ENCODE assay signal across 8 cellular contexts in the genomic region with DNA sequence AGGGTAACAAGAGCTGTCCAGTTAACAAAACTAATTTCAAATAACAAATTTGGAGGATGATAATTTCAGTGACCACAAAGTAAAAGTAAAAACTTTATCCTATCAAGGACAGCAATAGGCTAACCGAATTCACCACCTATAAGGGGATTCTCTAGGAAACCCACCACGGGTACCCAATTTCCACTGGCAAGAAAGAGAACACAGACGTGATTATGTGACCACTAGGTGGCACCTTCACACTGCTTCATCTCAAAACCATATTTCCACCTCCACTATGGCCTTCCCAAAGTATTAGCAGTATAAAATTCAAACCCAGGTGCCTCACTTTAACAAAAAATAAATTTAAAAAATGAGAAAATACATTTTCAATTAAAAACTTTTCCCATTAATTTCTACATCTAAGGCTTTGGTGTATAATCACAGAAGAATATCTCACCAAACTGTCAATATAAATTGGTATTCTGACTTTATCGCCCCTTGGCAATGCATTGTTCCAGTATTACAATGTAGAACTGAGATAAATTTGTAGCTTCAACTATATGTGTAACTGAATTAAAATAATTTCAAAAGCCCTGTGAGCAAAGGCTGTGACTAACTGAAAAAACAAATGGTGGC.
DNase-seq lines count a peak whose midpoint lies in the region; ATAC-seq and TF ChIP-seq lines count a peak whose summit lies in the region.

No MANE protein-coding gene starts in this region.

- H3K79me2 ChIP-seq in trophoblast cell (ENCODE audit: control insufficient read depth, insufficient read depth, low read length, poor library complexity), result no peaks in the 10 kb centered on the region

- peak; percentile 4 for DNase-seq in NCI-H2196 treated with DMSO at 0.1 percent for 48 hours (lab: John Stamatoyannopoulos, UW; ENCODE audit: unreplicated experiment)
- peak; percentile 26 for DNase-seq in activated CD4-positive, alpha-beta T cell treated with anti-CD3 and anti-CD28 coated beads for 48 hours
- DNase-seq in foreskin melanocyte, result peak; percentile 18
- DNase-seq in trophoblast cell, result peak; percentile 2 to 69

- no peak overlapping the region for H2BK5ac ChIP-seq in trophoblast cell (ENCODE audit: low read depth, low read length, poor library complexity)

- TF ChIP-seq CTCF in C4-2B (conservative IDR thresholded peaks at IDR 0.05), result peak; percentile 89

- no peak overlapping the region for H3K18ac ChIP-seq in trophoblast cell (ENCODE audit: low read length)

- no peak overlapping the region for H3K4me3 ChIP-seq in trophoblast cell (ENCODE audit: low read depth, low read length)

- no peak overlapping the region for H3K4me2 ChIP-seq in trophoblast cell (ENCODE audit: low read length)

- H4K12ac ChIP-seq in trophoblast cell (ENCODE audit: low read depth, low read length), result no peak overlapping the region

- no peaks in the 10 kb centered on the region for H3K79me1 ChIP-seq in trophoblast cell (ENCODE audit: low read length)

- H4K91ac ChIP-seq in trophoblast cell (ENCODE audit: low read depth, low read length), result no peak overlapping the region

- no peak overlapping the region for H3K4ac ChIP-seq in trophoblast cell (ENCODE audit: low read depth, low read length)

- H3K27me3 ChIP-seq in trophoblast cell (ENCODE audit: insufficient read depth, low read length), result no peaks in the 10 kb centered on the region

- peaks cover 0 to 2% of the 10 kb centered on the region in 2 experiments for H3K4me1 ChIP-seq in trophoblast cell (ENCODE audit: control insufficient read depth in 1 of 2, insufficient read depth in 2 of 2, low read length in 2 of 2)

- no peaks in the 10 kb centered on the region for H3K9me3 ChIP-seq in trophoblast cell (ENCODE audit: insufficient read depth, low read depth, low read length)

- no peak overlapping the region for H3K14ac ChIP-seq in trophoblast cell (ENCODE audit: low read length)

- no peak overlapping the region for H3K23ac ChIP-seq in trophoblast cell (ENCODE audit: low read length)

- no CpG with 5 or more reads among the region's 4 CpGs for WGBS in trophoblast cell (ENCODE audit: extremely low coverage, insufficient coverage, insufficient read length)

- no peak overlapping the region for H2BK12ac ChIP-seq in trophoblast cell (ENCODE audit: low read length)

- H4K8ac ChIP-seq in trophoblast cell (ENCODE audit: low read depth, low read length), result no peak overlapping the region

- H2BK120ac ChIP-seq in trophoblast cell (ENCODE audit: insufficient read depth, low read length, poor library complexity), result no peak overlapping the region

- H2AFZ ChIP-seq in trophoblast cell (ENCODE audit: insufficient read depth, low read length, poor library complexity), result no peak overlapping the region

- no peak overlapping the region for H2AK5ac ChIP-seq in trophoblast cell (ENCODE audit: low read length)

- no peak overlapping the region for H3K9ac ChIP-seq in trophoblast cell (ENCODE audit: low read length)

- ATAC-seq in GM18867 (IDR thresholded peaks at IDR 0.05; ENCODE audit: unreplicated experiment) (peak; percentile 41), GM21367 (IDR thresholded peaks at IDR 0.05; ENCODE audit: unreplicated experiment) (no peak), esophagus mucosa (no peak)

- H3K36me3 ChIP-seq in trophoblast cell (ENCODE audit: control insufficient read depth in 1 of 2, insufficient read depth in 2 of 2, low read length in 2 of 2), result no peaks in the 10 kb centered on the region

- H3K27ac ChIP-seq in C4-2B (no peak overlapping the region), trophoblast cell (ENCODE audit: low read depth, low read length) (no peak overlapping the region)
